16 cellular contexts compared by ENCODE assay signal in genomic region chr12:104902125-104902524, GRCh38. TPM values are rescaled to one million over a fixed set of nuclear protein-coding genes. Genes with fewer than 3 reads are reported as not detected.
DNase-seq lines count a peak whose midpoint lies in the region; ATAC-seq, FAIRE-seq and TF ChIP-seq lines count a peak whose summit lies in the region.
"Had no signal": no experiment of that assay in that cellular context is flagged by ENCODE, and none has a peak within 500 bp of the region (broad histone marks: within the 10 kb centered on the region; RNA-seq: fewer than 3 reads in every experiment).

No MANE protein-coding gene starts in this region.

- peak; percentile 18 for FAIRE-seq in A549 (lab: Jason Lieb, UNC)
- peak; percentile 23 for FAIRE-seq in H54 (lab: Jason Lieb, UNC)
- FAIRE-seq in K562 (lab: Jason Lieb, UNC) = no peak
- FAIRE-seq in pancreas (lab: Jason Lieb, UNC) = no peak
- FAIRE-seq: G401.6 had no signal

- H3K9me1 ChIP-seq in K562 (ENCODE audit: control insufficient read depth, insufficient read depth, low read length) = no peaks in the 10 kb centered on the region

- intact Hi-C loops in K562 (cut with micrococcal nuclease) = no loop called here
- intact Hi-C loops in pancreas (cut with DNase I) = no loop called here

- H4K20me1 ChIP-seq in K562 (replicated peaks; ENCODE audit: control insufficient read depth, insufficient read depth, low read length) = no peaks in the 10 kb centered on the region

- H3K4me1 ChIP-seq in A549 (no peaks in the 10 kb centered on the region), K562 (replicated peaks in 1 of 2; ENCODE audit: control insufficient read depth in 2 of 2, insufficient read depth in 2 of 2, low read length in 2 of 2) (no peaks in the 10 kb centered on the region; a peak in 1 of 5 replicates), pancreas (peaks cover 38 to 40% (median 39%) of the 10 kb centered on the region in 3 donors)

- BruUV-seq in K562 (replicated peaks; lab: Mats Ljungman, UMichigan) = no TSS peak

- DNase-seq in A549 (ENCODE audit: low read depth in 1 of 2, low spot score in 1 of 2) = no peak
- DNase-seq in H54 (ENCODE audit: insufficient read length, low spot score) = no peak
- no peak for DNase-seq in K562 (ENCODE audit: extremely low read depth in 1 of 4, low spot score in 3 of 4)
- no peak for DNase-seq in pancreas
- no peak for DNase-seq in NCI-H2171 (lab: John Stamatoyannopoulos, UW)
- no peak for DNase-seq in NCI-H2081 treated with DMSO at 0.1 percent for 48 hours (lab: John Stamatoyannopoulos, UW)
- DNase-seq: CD4-positive, alpha-beta memory T cell; DMS153; DMS79 treated with DMSO at 0.1 percent for 48 hours; EL; GM23248; H7 had no signal

- no peak overlapping the region for H3K9ac ChIP-seq in K562 (ENCODE audit: insufficient read depth in 1 of 2, low read depth in 2 of 2, low read length in 2 of 2)
- H3K9ac ChIP-seq: GM23248 had no signal

- H3K4me3 ChIP-seq in A549 (no peak overlapping the region), K562 (no peak overlapping the region), pancreas (no peak overlapping the region)
- H3K4me3 ChIP-seq: GM23248 had no signal

- H3K27me3 ChIP-seq in K562 (ENCODE audit: control insufficient read depth in 2 of 2, insufficient read depth in 2 of 2, low read length in 2 of 2) = no peaks in the 10 kb centered on the region
- H3K27me3 ChIP-seq in pancreas = no peaks in the 10 kb centered on the region

- no peak overlapping the region for H3K4me2 ChIP-seq in A549
- no peak overlapping the region for H3K4me2 ChIP-seq in K562 (ENCODE audit: insufficient read depth, low read length)

- H3K27ac ChIP-seq in A549 (no peak overlapping the region), K562 (ENCODE audit: extremely low read depth, low read depth, low read length) (no peak overlapping the region), pancreas (peak overlapping the region in 3 of 4 donors; percentile 0 to 76 (median 75))
- H3K27ac ChIP-seq: C4-2B, GM23248 had no signal

- H3K36me3 ChIP-seq in K562 (ENCODE audit: control insufficient read depth, insufficient read depth, low read length) (no peaks in the 10 kb centered on the region), pancreas (no peaks in the 10 kb centered on the region)

- no peak for TF ChIP-seq POLR2A in A549 (IDR thresholded peaks at IDR 0.05; ENCODE audit: low read length)
- TF ChIP-seq POLR2A in H54 (IDR thresholded peaks at IDR 0.05; ENCODE audit: low read depth, low read length) = no peak
- no peak for TF ChIP-seq POLR2A in K562 (conservative IDR thresholded peaks at IDR 0.05)

- H3K79me2 ChIP-seq in K562 (ENCODE audit: control insufficient read depth, insufficient read depth, low read length) = no peaks in the 10 kb centered on the region

- TF ChIP-seq EP300 in A549 (IDR thresholded peaks at IDR 0.05) (no peak), K562 (IDR thresholded peaks at IDR 0.05; ENCODE audit: low read length) (no peak)

- POLR2A ChIA-PET in A549 (lab: Yijun Ruan, JAX) (no interaction called here), K562 (lab: Yijun Ruan, JAX) (no interaction called here)

- TF ChIP-seq CTCF in A549 (IDR thresholded peaks at IDR 0.05) (no peak), K562 (IDR thresholded peaks at IDR 0.05 in 2 of 3, conservative IDR thresholded peaks at IDR 0.05 in 1 of 3; ENCODE audit: insufficient read depth in 2 of 3, low read depth in 1 of 3, low read length in 3 of 3) (no peak), pancreas (IDR thresholded peaks at IDR 0.05) (no peak)

- no peak for TF ChIP-seq RAD21 in A549 (conservative IDR thresholded peaks at IDR 0.05 in 1 of 2, IDR thresholded peaks at IDR 0.05 in 1 of 2)
- TF ChIP-seq RAD21 in K562 (CRISPR knock-in tag; conservative IDR thresholded peaks at IDR 0.05 in 1 of 2, IDR thresholded peaks at IDR 0.05 in 1 of 2) = no peak

- ATAC-seq in A549 (no peak), K562 (no peak), pancreas (peak in 1 of 4 donors; percentile 6), GM18502 (IDR thresholded peaks at IDR 0.05; ENCODE audit: poor library complexity, unreplicated experiment) (no peak), HG02885 (IDR thresholded peaks at IDR 0.05; ENCODE audit: poor library complexity, unreplicated experiment) (no peak)

- CTCF ChIA-PET in A549 (lab: Yijun Ruan, JAX) = no interaction called here
- CTCF ChIA-PET in K562 (lab: Yijun Ruan, JAX; ENCODE audit: low intra/inter-chr PET ratio) = no interaction called here

- in situ Hi-C loops in K562 (cut with MboI) = no loop called here

- 0 out of 3 replicates have a peak, but pooled peaks cover 2% of the 10 kb centered on the region for H3K9me3 ChIP-seq in A549
- H3K9me3 ChIP-seq in K562 (replicated peaks; ENCODE audit: control insufficient read depth, insufficient read depth, low read depth, low read length) = no peaks in the 10 kb centered on the region
- no peaks in the 10 kb centered on the region for H3K9me3 ChIP-seq in pancreas

- H2AFZ ChIP-seq in K562 (ENCODE audit: low read depth, low read length) = no peak overlapping the region
- H2AFZ ChIP-seq: GM23248 had no signal

TF ChIP-seq in A549, 52 proteins besides CTCF, POLR2A, EP300 and RAD21:
- TF ChIP-seq TFCP2L1 (CRISPR knock-in tag; IDR thresholded peaks at IDR 0.05) = no peak

TF ChIP-seq in K562, 482 proteins besides CTCF, POLR2A, EP300 and RAD21:
- TF ChIP-seq, protein P1, sequence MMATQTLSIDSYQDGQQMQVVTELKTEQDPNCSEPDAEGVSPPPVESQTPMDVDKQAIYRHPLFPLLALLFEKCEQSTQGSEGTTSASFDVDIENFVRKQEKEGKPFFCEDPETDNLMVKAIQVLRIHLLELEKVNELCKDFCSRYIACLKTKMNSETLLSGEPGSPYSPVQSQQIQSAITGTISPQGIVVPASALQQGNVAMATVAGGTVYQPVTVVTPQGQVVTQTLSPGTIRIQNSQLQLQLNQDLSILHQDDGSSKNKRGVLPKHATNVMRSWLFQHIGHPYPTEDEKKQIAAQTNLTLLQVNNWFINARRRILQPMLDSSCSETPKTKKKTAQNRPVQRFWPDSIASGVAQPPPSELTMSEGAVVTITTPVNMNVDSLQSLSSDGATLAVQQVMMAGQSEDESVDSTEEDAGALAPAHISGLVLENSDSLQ (IDR thresholded peaks at IDR 0.05) = peak; percentile 43
- no peak for TF ChIP-seq ZNF12 (CRISPR knock-in tag; IDR thresholded peaks at IDR 0.05)
- TF ChIP-seq MEIS2 (IDR thresholded peaks at IDR 0.05; ENCODE audit: partially characterized antibody) = peak; percentile 28

RNA-seq across cellular contexts. Expression of gene SLC41A2, which starts 56.0 kb away (rescaled TPM):
- polyA plus RNA-seq in A549 (2011; rRNA removed) = 14.6 and 17.5 TPM in 2 replicates
- polyA plus RNA-seq in A549 (2012; cell fraction: cytosol; rRNA removed) = 2.4 and 2.6 TPM in 2 replicates
- polyA plus RNA-seq in A549 (2012; cell fraction: nucleus; rRNA removed) = 1.5 and 2.4 TPM in 2 replicates
- polyA plus RNA-seq in A549 (2017; fragmentation: RNase III; extraction: RNeasy Plus Mini Kit Qiagen cat#74134 plus additional on column Dnase treatment) = 13.8 to 16.5 TPM (median 14.8 TPM) in 3 replicates
- polyA minus RNA-seq in A549 (2011; rRNA and poly(A)+ RNA removed) = 16.4 and 18.8 TPM in 2 replicates
- total RNA-seq in K562 (2011; cell fraction: chromatin; rRNA removed; ENCODE audit: low replicate concordance) = 0.67 and 2.7 TPM in 2 replicates
- total RNA-seq in K562 (2011; cell fraction: nucleolus; rRNA removed) = 0.13 and 0.33 TPM in 2 replicates
- 0.22 and 0.31 TPM in 2 replicates for total RNA-seq in K562 (2011; cell fraction: nucleoplasm; rRNA removed)
- total RNA-seq in K562 (2014; rRNA removed) = 0.04 TPM in 1 of 2 replicates, not detected in the other
- total RNA-seq in K562 (2014; rRNA removed; fragmentation: Illumina TruSeq; extraction: Trizol) = 0.26 and 0.36 TPM in 2 replicates
- total RNA-seq in K562 (2015; rRNA removed; fragmentation: Illumina TruSeq; extraction: Trizol) = 0.04 and 0.47 TPM in 2 replicates
- 0.47 and 0.89 TPM in 2 replicates for total RNA-seq in K562 (2021)
- 0.07 and 0.24 TPM in 2 replicates for polyA plus RNA-seq in K562 (2011; rRNA removed)
- polyA plus RNA-seq in K562 (2011; cell fraction: cytosol; rRNA removed) = 0.03 TPM in 1 of 2 replicates, not detected in the other
- polyA plus RNA-seq in K562 (2011; cell fraction: nucleus; rRNA removed) = 0.10 and 0.17 TPM in 2 replicates
- polyA plus RNA-seq in K562 (2012) = 0.17 and 0.38 TPM in 2 replicates
- polyA plus RNA-seq in K562 (2014; fragmentation: Illumina TruSeq; extraction: Trizol) = 0.03 and 0.04 TPM in 2 replicates
- under 1 TPM; 0.01 to 0.08 TPM for polyA plus RNA-seq in K562 (2014; fragmentation: Nextera tagmentation; extraction: Ambion mirVana)
- polyA plus RNA-seq in K562 (2014; rRNA removed) = 0.05 and 0.09 TPM in 2 replicates
- polyA minus RNA-seq in K562 (2011; rRNA and poly(A)+ RNA removed) = 0.60 and 0.87 TPM in 2 replicates
- not detected in 2 replicates for polyA minus RNA-seq in K562 (2011; cell fraction: cytosol; rRNA and poly(A)+ RNA removed)
- polyA minus RNA-seq in K562 (2011; cell fraction: nucleus; rRNA and poly(A)+ RNA removed) = 0.78 and 1.1 TPM in 2 replicates
- total RNA-seq in pancreas = 10 to 100 TPM; 25.1 to 41.9 (median 32.3) TPM
- polyA plus RNA-seq in pancreas = 1 to 10 TPM; 6.3 to 6.9 TPM

Comparison
In these comparisons a context has a peak if more than half of its experiments do, and no peak if none do; other contexts are left out.
1. H3K27ac ChIP-seq: peak in pancreas (3 of 4); none in A549 (0 of 2) and K562 (single experiment).